27 cellular contexts compared by ENCODE assay signal in genomic region chr4:122953924-122954323, GRCh38.
"Had no signal": no experiment of that assay in that cellular context is flagged by ENCODE, and none has a peak within 500 bp of the region (broad histone marks: within the 10 kb centered on the region; RNA-seq: fewer than 3 reads in every experiment).

No MANE protein-coding gene starts in this region.

- H3K9me3 Mint-ChIP-seq: dendritic cell treated with granulocyte-macrophage colony-stimulating factor and Interleukin-4, amounts not matched to agents 40 ng/mL and 50 ng/mL, for 4 days; effector memory CD8-positive, alpha-beta T cell; endodermal cell; immature natural killer cell had no signal

- H3K4me3 ChIP-seq: colonic mucosa, esophagus squamous epithelium, gastrocnemius medialis, heart right ventricle, left lung, lower lobe of right lung had no signal

- H3K27ac ChIP-seq: colonic mucosa, epithelial cell of prostate, esophagus squamous epithelium, gastrocnemius medialis, heart right ventricle, left lung, lower lobe of right lung had no signal

- H3K4me3 Mint-ChIP-seq: dendritic cell treated with granulocyte-macrophage colony-stimulating factor and Interleukin-4, amounts not matched to agents 40 ng/mL and 50 ng/mL, for 4 days; effector memory CD8-positive, alpha-beta T cell; endodermal cell; immature natural killer cell had no signal

- FAIRE-seq: endometrium, islet of Langerhans, keratinocyte had no signal

- H3K27ac Mint-ChIP-seq: dendritic cell treated with granulocyte-macrophage colony-stimulating factor and Interleukin-4, amounts not matched to agents 40 ng/mL and 50 ng/mL, for 4 days; effector memory CD8-positive, alpha-beta T cell; endodermal cell; immature natural killer cell had no signal

- H3K4me1 ChIP-seq: colonic mucosa, esophagus squamous epithelium, gastrocnemius medialis, heart right ventricle, left lung, lower lobe of right lung had no signal

- H3K9me3 ChIP-seq: colonic mucosa, esophagus squamous epithelium, gastrocnemius medialis, heart right ventricle, left lung, lower lobe of right lung had no signal

- H3K36me3 ChIP-seq: colonic mucosa had no signal

- ATAC-seq: effector memory CD8-positive, alpha-beta T cell; esophagus mucosa; gastrocnemius medialis; heart right ventricle; left cardiac atrium; left lung; left ventricle myocardium superior; lower lobe of right lung had no signal

- H3K27me3 Mint-ChIP-seq: dendritic cell treated with granulocyte-macrophage colony-stimulating factor and Interleukin-4, amounts not matched to agents 40 ng/mL and 50 ng/mL, for 4 days; effector memory CD8-positive, alpha-beta T cell had no signal

- H3K27me3 ChIP-seq: colonic mucosa, esophagus squamous epithelium, gastrocnemius medialis, heart right ventricle, left lung had no signal

- H3K4me1 Mint-ChIP-seq: endodermal cell, immature natural killer cell had no signal

- DNase-seq: colonic mucosa; cortex of kidney; effector CD8-positive, alpha-beta T cell; effector memory CD8-positive, alpha-beta T cell; endodermal cell; erythroblast; esophagus squamous epithelium; foreskin fibroblast; foreskin melanocyte; gastrocnemius medialis; glutamatergic neuron; head of caudate nucleus; heart right ventricle; hippocampal formation; immature natural killer cell; left cardiac atrium; left lung; left ventricle myocardium superior; lower lobe of right lung; mesendoderm; midbrain had no signal
